In genomic region chr7:156940421-156941122, GRCh38 we compare ENCODE assay signal across 22 cellular contexts.
"Had no signal": no experiment of that assay in that cellular context is flagged by ENCODE, and none has a peak within 500 bp of the region (broad histone marks: within the 10 kb centered on the region; RNA-seq: fewer than 3 reads in every experiment).

No MANE protein-coding gene starts in this region.

- H3K36me3 ChIP-seq: esophagus muscularis mucosa, gastrocnemius medialis, heart right ventricle, left lung, lower lobe of right lung had no signal

- H3K27ac ChIP-seq: coronary artery, dorsolateral prefrontal cortex, esophagus muscularis mucosa, gastrocnemius medialis, heart right ventricle, left lung, lower lobe of right lung had no signal

- FAIRE-seq: colon, endothelial cell of umbilical vein, islet of Langerhans, keratinocyte had no signal

- H3K4me3 ChIP-seq: coronary artery, dorsolateral prefrontal cortex, esophagus muscularis mucosa, gastrocnemius medialis, heart right ventricle, left lung, lower lobe of right lung had no signal

- DNase-seq: dermis blood vessel endothelial cell; dorsolateral prefrontal cortex; effector CD4-positive, alpha-beta T cell; effector memory CD4-positive, alpha-beta T cell; foreskin melanocyte; gastrocnemius medialis; glutamatergic neuron; head of caudate nucleus; heart right ventricle; hippocampal formation; left cardiac atrium; left lung; left ventricle myocardium superior; lower lobe of right lung; mesendoderm; midbrain had no signal

- H3K4me1 ChIP-seq: esophagus muscularis mucosa, gastrocnemius medialis, heart right ventricle, left lung, lower lobe of right lung had no signal

- H3K9me3 ChIP-seq: esophagus muscularis mucosa, gastrocnemius medialis, heart right ventricle, lower lobe of right lung had no signal

- ATAC-seq: gastrocnemius medialis, heart right ventricle, left cardiac atrium, left lung, left ventricle myocardium superior, lower lobe of right lung had no signal
